ENCODE assay signal across 2 cellular contexts in the genomic region with DNA sequence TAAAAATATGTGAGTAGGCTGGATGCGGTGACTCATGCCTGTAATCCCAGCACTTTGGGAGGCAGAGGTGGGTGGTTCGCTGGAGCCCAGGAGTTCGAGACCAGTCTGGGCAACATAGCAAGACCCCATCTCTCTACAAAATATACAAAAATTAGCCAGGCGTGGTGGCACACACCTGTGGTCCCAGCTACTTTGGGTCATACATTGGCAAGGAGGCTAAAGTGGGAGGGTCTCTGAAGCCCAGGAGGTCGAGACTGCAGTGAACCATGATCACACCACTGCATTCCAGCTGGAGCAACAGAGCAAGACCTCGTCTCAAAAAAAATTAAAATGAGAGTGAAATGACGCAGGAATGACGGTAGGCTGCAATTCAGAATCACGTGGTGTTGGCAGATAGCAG.
A peak's percentile ranks its signal among the peaks of the same experiment; 100 is the strongest.
TF ChIP-seq lines count a peak whose summit lies in the region.

No MANE protein-coding gene starts in this region.

TF ChIP-seq in IMR-90, 13 proteins besides CTCF, POLR2A, EP300 and RAD21:
- TF ChIP-seq, protein P1, sequence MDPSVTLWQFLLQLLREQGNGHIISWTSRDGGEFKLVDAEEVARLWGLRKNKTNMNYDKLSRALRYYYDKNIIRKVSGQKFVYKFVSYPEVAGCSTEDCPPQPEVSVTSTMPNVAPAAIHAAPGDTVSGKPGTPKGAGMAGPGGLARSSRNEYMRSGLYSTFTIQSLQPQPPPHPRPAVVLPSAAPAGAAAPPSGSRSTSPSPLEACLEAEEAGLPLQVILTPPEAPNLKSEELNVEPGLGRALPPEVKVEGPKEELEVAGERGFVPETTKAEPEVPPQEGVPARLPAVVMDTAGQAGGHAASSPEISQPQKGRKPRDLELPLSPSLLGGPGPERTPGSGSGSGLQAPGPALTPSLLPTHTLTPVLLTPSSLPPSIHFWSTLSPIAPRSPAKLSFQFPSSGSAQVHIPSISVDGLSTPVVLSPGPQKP (IDR thresholded peaks at IDR 0.05; ENCODE audit: borderline replicate concordance, low read depth, low read length) = no peak
- TF ChIP-seq CHD1 (IDR thresholded peaks at IDR 0.05; ENCODE audit: low read depth, low read length) (no peak), MAFK (IDR thresholded peaks at IDR 0.05; ENCODE audit: low read depth, low read length) (no peak), RCOR1 (IDR thresholded peaks at IDR 0.05; ENCODE audit: insufficient replicate concordance, low read length) (no peak), SMC3 (IDR thresholded peaks at IDR 0.05; ENCODE audit: low read depth, low read length) (no peak), CEBPB (IDR thresholded peaks at IDR 0.05; ENCODE audit: low read depth, low read length) (no peak), RFX5 (IDR thresholded peaks at IDR 0.05; ENCODE audit: low read depth, low read length) (no peak), NFE2L2 (IDR thresholded peaks at IDR 0.05; ENCODE audit: low read depth, low read length) (no peak), MXI1 (IDR thresholded peaks at IDR 0.05; ENCODE audit: borderline replicate concordance, low read depth, low read length) (no peak), FOS (IDR thresholded peaks at IDR 0.05; ENCODE audit: low read depth, low read length) (no peak), BHLHE40 (IDR thresholded peaks at IDR 0.05; ENCODE audit: low read depth, low read length) (no peak), MAZ (IDR thresholded peaks at IDR 0.05; ENCODE audit: borderline replicate concordance, low read depth, low read length) (no peak)
- TF ChIP-seq, protein P2, sequence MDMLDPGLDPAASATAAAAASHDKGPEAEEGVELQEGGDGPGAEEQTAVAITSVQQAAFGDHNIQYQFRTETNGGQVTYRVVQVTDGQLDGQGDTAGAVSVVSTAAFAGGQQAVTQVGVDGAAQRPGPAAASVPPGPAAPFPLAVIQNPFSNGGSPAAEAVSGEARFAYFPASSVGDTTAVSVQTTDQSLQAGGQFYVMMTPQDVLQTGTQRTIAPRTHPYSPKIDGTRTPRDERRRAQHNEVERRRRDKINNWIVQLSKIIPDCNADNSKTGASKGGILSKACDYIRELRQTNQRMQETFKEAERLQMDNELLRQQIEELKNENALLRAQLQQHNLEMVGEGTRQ (IDR thresholded peaks at IDR 0.05; ENCODE audit: low read depth, low read length) = no peak
TF ChIP-seq in IMR-90: peak in this region for 0.

TF ChIP-seq in WTC11, 78 proteins besides CTCF, POLR2A, EP300 and RAD21:
- TF ChIP-seq, protein P3, sequence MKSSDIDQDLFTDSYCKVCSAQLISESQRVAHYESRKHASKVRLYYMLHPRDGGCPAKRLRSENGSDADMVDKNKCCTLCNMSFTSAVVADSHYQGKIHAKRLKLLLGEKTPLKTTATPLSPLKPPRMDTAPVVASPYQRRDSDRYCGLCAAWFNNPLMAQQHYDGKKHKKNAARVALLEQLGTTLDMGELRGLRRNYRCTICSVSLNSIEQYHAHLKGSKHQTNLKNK (CRISPR knock-in tag; IDR thresholded peaks at IDR 0.05) = no peak
- TF ChIP-seq, protein P4, sequence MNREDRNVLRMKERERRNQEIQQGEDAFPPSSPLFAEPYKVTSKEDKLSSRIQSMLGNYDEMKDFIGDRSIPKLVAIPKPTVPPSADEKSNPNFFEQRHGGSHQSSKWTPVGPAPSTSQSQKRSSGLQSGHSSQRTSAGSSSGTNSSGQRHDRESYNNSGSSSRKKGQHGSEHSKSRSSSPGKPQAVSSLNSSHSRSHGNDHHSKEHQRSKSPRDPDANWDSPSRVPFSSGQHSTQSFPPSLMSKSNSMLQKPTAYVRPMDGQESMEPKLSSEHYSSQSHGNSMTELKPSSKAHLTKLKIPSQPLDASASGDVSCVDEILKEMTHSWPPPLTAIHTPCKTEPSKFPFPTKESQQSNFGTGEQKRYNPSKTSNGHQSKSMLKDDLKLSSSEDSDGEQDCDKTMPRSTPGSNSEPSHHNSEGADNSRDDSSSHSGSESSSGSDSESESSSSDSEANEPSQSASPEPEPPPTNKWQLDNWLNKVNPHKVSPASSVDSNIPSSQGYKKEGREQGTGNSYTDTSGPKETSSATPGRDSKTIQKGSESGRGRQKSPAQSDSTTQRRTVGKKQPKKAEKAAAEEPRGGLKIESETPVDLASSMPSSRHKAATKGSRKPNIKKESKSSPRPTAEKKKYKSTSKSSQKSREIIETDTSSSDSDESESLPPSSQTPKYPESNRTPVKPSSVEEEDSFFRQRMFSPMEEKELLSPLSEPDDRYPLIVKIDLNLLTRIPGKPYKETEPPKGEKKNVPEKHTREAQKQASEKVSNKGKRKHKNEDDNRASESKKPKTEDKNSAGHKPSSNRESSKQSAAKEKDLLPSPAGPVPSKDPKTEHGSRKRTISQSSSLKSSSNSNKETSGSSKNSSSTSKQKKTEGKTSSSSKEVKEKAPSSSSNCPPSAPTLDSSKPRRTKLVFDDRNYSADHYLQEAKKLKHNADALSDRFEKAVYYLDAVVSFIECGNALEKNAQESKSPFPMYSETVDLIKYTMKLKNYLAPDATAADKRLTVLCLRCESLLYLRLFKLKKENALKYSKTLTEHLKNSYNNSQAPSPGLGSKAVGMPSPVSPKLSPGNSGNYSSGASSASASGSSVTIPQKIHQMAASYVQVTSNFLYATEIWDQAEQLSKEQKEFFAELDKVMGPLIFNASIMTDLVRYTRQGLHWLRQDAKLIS (CRISPR knock-in tag; IDR thresholded peaks at IDR 0.05; ENCODE audit: borderline replicate concordance) = no peak
- peak; percentile 44; the same call in 1 of the 2 replicates for TF ChIP-seq ZNF121 (CRISPR knock-in tag; IDR thresholded peaks at IDR 0.05)
- TF ChIP-seq, protein P5, sequence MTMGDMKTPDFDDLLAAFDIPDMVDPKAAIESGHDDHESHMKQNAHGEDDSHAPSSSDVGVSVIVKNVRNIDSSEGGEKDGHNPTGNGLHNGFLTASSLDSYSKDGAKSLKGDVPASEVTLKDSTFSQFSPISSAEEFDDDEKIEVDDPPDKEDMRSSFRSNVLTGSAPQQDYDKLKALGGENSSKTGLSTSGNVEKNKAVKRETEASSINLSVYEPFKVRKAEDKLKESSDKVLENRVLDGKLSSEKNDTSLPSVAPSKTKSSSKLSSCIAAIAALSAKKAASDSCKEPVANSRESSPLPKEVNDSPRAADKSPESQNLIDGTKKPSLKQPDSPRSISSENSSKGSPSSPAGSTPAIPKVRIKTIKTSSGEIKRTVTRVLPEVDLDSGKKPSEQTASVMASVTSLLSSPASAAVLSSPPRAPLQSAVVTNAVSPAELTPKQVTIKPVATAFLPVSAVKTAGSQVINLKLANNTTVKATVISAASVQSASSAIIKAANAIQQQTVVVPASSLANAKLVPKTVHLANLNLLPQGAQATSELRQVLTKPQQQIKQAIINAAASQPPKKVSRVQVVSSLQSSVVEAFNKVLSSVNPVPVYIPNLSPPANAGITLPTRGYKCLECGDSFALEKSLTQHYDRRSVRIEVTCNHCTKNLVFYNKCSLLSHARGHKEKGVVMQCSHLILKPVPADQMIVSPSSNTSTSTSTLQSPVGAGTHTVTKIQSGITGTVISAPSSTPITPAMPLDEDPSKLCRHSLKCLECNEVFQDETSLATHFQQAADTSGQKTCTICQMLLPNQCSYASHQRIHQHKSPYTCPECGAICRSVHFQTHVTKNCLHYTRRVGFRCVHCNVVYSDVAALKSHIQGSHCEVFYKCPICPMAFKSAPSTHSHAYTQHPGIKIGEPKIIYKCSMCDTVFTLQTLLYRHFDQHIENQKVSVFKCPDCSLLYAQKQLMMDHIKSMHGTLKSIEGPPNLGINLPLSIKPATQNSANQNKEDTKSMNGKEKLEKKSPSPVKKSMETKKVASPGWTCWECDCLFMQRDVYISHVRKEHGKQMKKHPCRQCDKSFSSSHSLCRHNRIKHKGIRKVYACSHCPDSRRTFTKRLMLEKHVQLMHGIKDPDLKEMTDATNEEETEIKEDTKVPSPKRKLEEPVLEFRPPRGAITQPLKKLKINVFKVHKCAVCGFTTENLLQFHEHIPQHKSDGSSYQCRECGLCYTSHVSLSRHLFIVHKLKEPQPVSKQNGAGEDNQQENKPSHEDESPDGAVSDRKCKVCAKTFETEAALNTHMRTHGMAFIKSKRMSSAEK (CRISPR knock-in tag; IDR thresholded peaks at IDR 0.05; ENCODE audit: borderline replicate concordance) = no peak
